ENCODE assay signal across 24 cellular contexts in genomic region chr16:4334724-4335495, GRCh38. TPM values are rescaled to one million over a fixed set of nuclear protein-coding genes. Genes with fewer than 3 reads are reported as not detected.
DNase-seq lines count a peak whose midpoint lies in the region; ATAC-seq, FAIRE-seq and TF ChIP-seq lines count a peak whose summit lies in the region.
"Had no signal": no experiment of that assay in that cellular context is flagged by ENCODE, and none has a peak within 500 bp of the region (broad histone marks: within the 10 kb centered on the region; RNA-seq: fewer than 3 reads in every experiment).

No MANE protein-coding gene starts in this region.

- peaks cover 22% of the 10 kb centered on the region for H3K79me2 ChIP-seq in GM23338 (replicated peaks; ENCODE audit: insufficient read depth)

- H3K4me3 ChIP-seq in GM23338 = no peak overlapping the region
- H3K4me3 ChIP-seq in kidney (ENCODE audit: low read length in 2 of 2) = no peak overlapping the region
- no peak overlapping the region for H3K4me3 ChIP-seq in upper lobe of right lung
- H3K4me3 ChIP-seq: GM23248, HAP-1 had no signal

- no peaks in the 10 kb centered on the region for H3K9me2 ChIP-seq in GM23338 (ENCODE audit: insufficient read depth)

- peaks cover 17% of the 10 kb centered on the region for H3K36me3 Mint-ChIP-seq in GM23338 (ENCODE audit: low read depth)
- H3K36me3 Mint-ChIP-seq: T-cell had no signal

- CTCF ChIA-PET in RWPE1 (lab: Yijun Ruan, JAX) = interaction anchor here (0.7 kb wide), 1 partner anchor 79 kb away, joined by 3 read pairs; no protein-coding TSS in a partner anchor

- POLR2A ChIA-PET in RWPE1 (lab: Yijun Ruan, JAX; ENCODE audit: low non-redundant PET) = no interaction called here

- peak overlapping the region; percentile 31; the same call in 1 of the 2 replicates for H3K27ac Mint-ChIP-seq in GM23338
- H3K27ac Mint-ChIP-seq: CD8-positive, alpha-beta memory T cell; T-cell had no signal

- H3K27ac ChIP-seq in GM23338 (ENCODE audit: low read depth) (no peak overlapping the region), RWPE1 (peak overlapping the region; percentile 71), kidney (ENCODE audit: low read depth in 2 of 2, low read length in 2 of 2) (no peak overlapping the region), upper lobe of right lung (no peak overlapping the region)
- H3K27ac ChIP-seq: C4-2B, GM23248 had no signal

- H3K27me3 Mint-ChIP-seq in GM23338 (ENCODE audit: insufficient read depth, low read depth, poor library complexity) = peaks cover 10% of the 10 kb centered on the region
- H3K27me3 Mint-ChIP-seq: T-cell had no signal

- no peaks in the 10 kb centered on the region for H3K36me3 ChIP-seq in GM23338 (ENCODE audit: insufficient read depth)
- H3K36me3 ChIP-seq in kidney (ENCODE audit: control insufficient read depth in 1 of 2, insufficient read depth in 2 of 2, low read length in 2 of 2) = peaks cover 12 to 36% of the 10 kb centered on the region in 2 donors
- H3K36me3 ChIP-seq in upper lobe of right lung = peaks cover 52% of the 10 kb centered on the region

- FAIRE-seq in kidney (lab: Jason Lieb, UNC) = no peak
- FAIRE-seq: RCC 7860 had no signal

- no peak overlapping the region for H3K9ac ChIP-seq in kidney (ENCODE audit: low read length in 2 of 2)
- H3K9ac ChIP-seq: GM23248 had no signal

- peaks cover 2% of the 10 kb centered on the region; the same call in 1 of the 3 replicates for H3K4me1 Mint-ChIP-seq in GM23338
- H3K4me1 Mint-ChIP-seq: CD8-positive, alpha-beta memory T cell; T-cell had no signal

- H3F3A ChIP-seq in GM23338 (replicated peaks; ENCODE audit: low read depth) = peaks cover 20% of the 10 kb centered on the region; the same call in 1 of the 2 replicates

- TF ChIP-seq CTCF in GM23338 (conservative IDR thresholded peaks at IDR 0.05; ENCODE audit: low read depth in 2 of 2) (no peak), RWPE1 (conservative IDR thresholded peaks at IDR 0.05; ENCODE audit: low read depth) (no peak), kidney (IDR thresholded peaks at IDR 0.05; ENCODE audit: borderline replicate concordance, extremely low read depth, insufficient read depth) (no peak), upper lobe of right lung (IDR thresholded peaks at IDR 0.05) (no peak)

- H2AFZ ChIP-seq in GM23338 = no peak overlapping the region
- H2AFZ ChIP-seq: GM23248 had no signal

- H3K27me3 ChIP-seq in GM23338 (ENCODE audit: insufficient read depth) (no peaks in the 10 kb centered on the region), upper lobe of right lung (no peaks in the 10 kb centered on the region)

- intact Hi-C loops in kidney (cut with DNase I) (no loop called here), upper lobe of right lung (cut with DNase I) (no loop called here)

- H3K4me1 ChIP-seq in GM23338 (ENCODE audit: insufficient read depth) (no peaks in the 10 kb centered on the region), kidney (ENCODE audit: control insufficient read depth in 1 of 2, insufficient read depth in 1 of 2, low read depth in 1 of 2, low read length in 2 of 2) (peaks cover 5 to 10% of the 10 kb centered on the region in 2 donors), upper lobe of right lung (peaks cover under 1% of the 10 kb centered on the region)
- H3K4me1 ChIP-seq: HAP-1 had no signal

- ATAC-seq in GM23338 = peak; percentile 9; the same call in 2 of the 3 replicates
- no peak for ATAC-seq in upper lobe of right lung
- no peak for ATAC-seq in GM18870 (IDR thresholded peaks at IDR 0.05; ENCODE audit: unreplicated experiment)
- ATAC-seq: T-cell had no signal

- H3K9me3 Mint-ChIP-seq in GM23338 = no peaks in the 10 kb centered on the region
- H3K9me3 Mint-ChIP-seq: CD8-positive, alpha-beta memory T cell; T-cell had no signal

- no peaks in the 10 kb centered on the region; the same call in 1 of the 2 replicates for H4K20me1 ChIP-seq in GM23338 (replicated peaks; ENCODE audit: insufficient read depth)

- H3K9me3 ChIP-seq in kidney (ENCODE audit: control insufficient read depth in 1 of 2, low read length in 2 of 2) = no peaks in the 10 kb centered on the region
- H3K9me3 ChIP-seq in upper lobe of right lung = no peaks in the 10 kb centered on the region
- H3K9me3 ChIP-seq: HAP-1 had no signal

- DNase-seq in GM23338 (ENCODE audit: low spot score) = no peak
- no peak for DNase-seq in RWPE1 (ENCODE audit: low spot score)
- peak; percentile 73 for DNase-seq in kidney
- peak; percentile 64 for DNase-seq in upper lobe of right lung
- DNase-seq in inferior parietal cortex (ENCODE audit: extremely low spot score) = no peak
- DNase-seq in globus pallidus (ENCODE audit: low spot score) = no peak
- DNase-seq: CD8-positive, alpha-beta memory T cell; DMS 273 treated with DMSO at 0.1 percent for 48 hours; DMS79 treated with DMSO at 0.1 percent for 48 hours; GM23248; KBM-7; MV-4-11; NCI-H1105; NCI-H1436 treated with DMSO at 0.1 percent for 48 hours; NCI-H187 treated with DMSO at 0.1 percent for 48 hours; NCI-H2171 treated with DMSO at 0.1 percent for 48 hours; NCI-H345; NCI-H510A treated with DMSO at 0.1 percent for 48 hours; Right ventricle myocardium superior; T-cell had no signal

- H3K4me2 ChIP-seq in GM23338 = no peak overlapping the region

- no peak overlapping the region for H3K4me3 Mint-ChIP-seq in GM23338
- H3K4me3 Mint-ChIP-seq: CD8-positive, alpha-beta memory T cell; T-cell had no signal

TF ChIP-seq in GM23338, 12 proteins besides CTCF, POLR2A, EP300 and RAD21 (continues in another document):
- TF ChIP-seq ZNF331 (CRISPR knock-in tag; IDR thresholded peaks at IDR 0.05; ENCODE audit: low read depth) = no peak
- no peak for TF ChIP-seq EZH2phosphoT487 (IDR thresholded peaks at IDR 0.05; ENCODE audit: unreplicated experiment)

RNA-seq across cellular contexts. Expression of gene PAM16, which starts 16.2 kb away (rescaled TPM):
- 84.1 and 113 TPM in 2 replicates for total RNA-seq in GM23338 (2014; rRNA removed; shearing (Covaris generic))
- polyA plus RNA-seq in GM23338 (2016; fragmentation: Nextera tagmentation; extraction: Ambion mirVana) (283 and 331 TPM in 2 replicates), kidney (ENCODE audit: insufficient read depth, low read depth, low replicate concordance) (61.1 TPM)
- total RNA-seq in kidney (29.4 TPM), upper lobe of right lung (41.2 TPM)

RNA-seq across cellular contexts. Expression of gene GLIS2, which starts 19.0 kb away (rescaled TPM):
- total RNA-seq in GM23338 (2014; rRNA removed; shearing (Covaris generic)) = 9.0 and 10.2 TPM in 2 replicates
- polyA plus RNA-seq in GM23338 (2016; fragmentation: Nextera tagmentation; extraction: Ambion mirVana) = 8.2 and 8.8 TPM in 2 replicates
- 68.7 TPM for total RNA-seq in kidney
- 35.6 TPM for polyA plus RNA-seq in kidney (ENCODE audit: insufficient read depth, low read depth, low replicate concordance)
- 34.1 TPM for total RNA-seq in upper lobe of right lung
- polyA plus RNA-seq: CD8-positive, alpha-beta memory T cell had no signal

RNA-seq across cellular contexts. Expression of gene VASN, which starts 36.7 kb away (rescaled TPM):
- total RNA-seq in GM23338 (2014; rRNA removed; shearing (Covaris generic)) = 15.5 and 16.9 TPM in 2 replicates
- 7.1 and 8.0 TPM in 2 replicates for polyA plus RNA-seq in GM23338 (2016; fragmentation: Nextera tagmentation; extraction: Ambion mirVana)
- total RNA-seq in kidney = 82.7 TPM
- polyA plus RNA-seq in kidney (ENCODE audit: insufficient read depth, low read depth, low replicate concordance) = 75.7 TPM
- total RNA-seq in upper lobe of right lung = 20.3 TPM
- polyA plus RNA-seq: CD8-positive, alpha-beta memory T cell had no signal

Comparison
In these comparisons a context has a peak if more than half of its experiments do, and no peak if none do; other contexts are left out.
1. DNase-seq: peak in kidney (single experiment) and upper lobe of right lung (single experiment); none in GM23338 (single experiment), RWPE1 (single experiment), inferior parietal cortex (single experiment) and globus pallidus (single experiment).